Comparison of ENCODE assay signal across 10 cellular contexts in genomic region chr4:123478859-123479345, GRCh38.
A peak's percentile ranks its signal among the peaks of the same experiment; 100 is the strongest.
DNase-seq lines count a peak whose midpoint lies in the region; ATAC-seq, FAIRE-seq and TF ChIP-seq lines count a peak whose summit lies in the region.
"Had no signal": no experiment of that assay in that cellular context is flagged by ENCODE, and none has a peak within 500 bp of the region (broad histone marks: within the 10 kb centered on the region; RNA-seq: fewer than 3 reads in every experiment).

No MANE protein-coding gene starts in this region.

- H4K20me1 ChIP-seq in astrocyte (ENCODE audit: insufficient read depth, low read length): no peaks in the 10 kb centered on the region
- H4K20me1 ChIP-seq in HepG2 (ENCODE audit: insufficient read depth, low read length): no peaks in the 10 kb centered on the region

- peak; percentile 79 for TF ChIP-seq RAD21 in HepG2 (CRISPR knock-in tag; IDR thresholded peaks at IDR 0.05)

- H3K36me3 ChIP-seq in astrocyte (ENCODE audit: insufficient read depth, low read length) (no peaks in the 10 kb centered on the region), HepG2 (replicated peaks in 1 of 2; ENCODE audit: control insufficient read depth in 1 of 2, insufficient read depth in 2 of 2, low read length in 2 of 2) (no peaks in the 10 kb centered on the region), upper lobe of right lung (no peaks in the 10 kb centered on the region)
- H3K36me3 ChIP-seq: esophagus muscularis mucosa had no signal

- H2AFZ ChIP-seq in astrocyte (ENCODE audit: low read depth, low read length) (no peak overlapping the region), HepG2 (ENCODE audit: low read length) (no peak overlapping the region)

- H3K9me3 ChIP-seq in astrocyte (ENCODE audit: insufficient read depth, low read depth, low read length): no peaks in the 10 kb centered on the region
- no peaks in the 10 kb centered on the region for H3K9me3 ChIP-seq in HepG2 (ENCODE audit: low read length)
- H3K9me3 ChIP-seq in upper lobe of right lung: no peaks in the 10 kb centered on the region
- H3K9me3 ChIP-seq: esophagus muscularis mucosa had no signal

- H3K27ac ChIP-seq in astrocyte (ENCODE audit: low read depth, low read length) (no peak overlapping the region), HepG2 (ENCODE audit: extremely low read length, insufficient read depth, low read length) (peak overlapping the region; percentile 89), upper lobe of right lung (peak overlapping the region; percentile 76)
- H3K27ac ChIP-seq: esophagus muscularis mucosa had no signal

- in situ Hi-C loops in HepG2 (cut with HindIII; ENCODE audit: extremely low pct_ligation_motif_present, low pct_unique_long_range_greater_than_20kb): loop anchor here (5.0 kb wide), 1 partner anchor 82 kb away; the partner anchor contains the start of gene SPRY1
- in situ Hi-C loops in KBM-7 (cut with MboI; ENCODE audit: low pct_unique_long_range_greater_than_20kb, low sequenced_read_pairs): no loop called here

- H3K27me3 ChIP-seq in astrocyte (ENCODE audit: insufficient read depth, low read length): no peaks in the 10 kb centered on the region
- H3K27me3 ChIP-seq in HepG2 (ENCODE audit: control insufficient read depth in 1 of 2, insufficient read depth in 2 of 2, low read length in 2 of 2): no peaks in the 10 kb centered on the region
- no peaks in the 10 kb centered on the region for H3K27me3 ChIP-seq in upper lobe of right lung
- H3K27me3 ChIP-seq: esophagus muscularis mucosa had no signal

- peak overlapping the region; percentile 35 for H3K27ac Mint-ChIP-seq in activated T-cell treated with anti-CD3 and anti-CD28 coated beads, Interleukin-2, amount 50 U/mL, for 72 hours
- peak overlapping the region; percentile 10 for H3K27ac Mint-ChIP-seq in astrocyte (ENCODE audit: unreplicated experiment)

- ATAC-seq in activated T-cell treated with anti-CD3 and anti-CD28 coated beads, Interleukin-2, amount 50 U/mL, for 72 hours (replicated peaks in 1 of 2): no peak
- ATAC-seq in HepG2 (peak; percentile 98), upper lobe of right lung (peak; percentile 90), GM21723 (IDR thresholded peaks at IDR 0.05; ENCODE audit: unreplicated experiment) (no peak)

- H3K4me2 ChIP-seq in astrocyte (ENCODE audit: low read length): peak overlapping the region; percentile 45
- peak overlapping the region; percentile 81 for H3K4me2 ChIP-seq in HepG2 (ENCODE audit: low read depth, low read length)

- H3K4me3 Mint-ChIP-seq in activated T-cell treated with anti-CD3 and anti-CD28 coated beads, Interleukin-2, amount 50 U/mL, for 72 hours: peak overlapping the region; percentile 40 to 75
- H3K4me3 Mint-ChIP-seq in astrocyte (ENCODE audit: unreplicated experiment): peak overlapping the region; percentile 51

- WGBS in HepG2 (ENCODE audit: low lambda C conversion rate): 0% methylated on average over 6 of the region's 6 CpGs

- peaks cover 0 to 2% of the 10 kb centered on the region in 2 donors for H3K9me3 Mint-ChIP-seq in activated T-cell treated with anti-CD3 and anti-CD28 coated beads, Interleukin-2, amount 50 U/mL, for 72 hours
- H3K9me3 Mint-ChIP-seq in astrocyte (ENCODE audit: unreplicated experiment): no peaks in the 10 kb centered on the region

- H3K79me2 ChIP-seq in astrocyte (ENCODE audit: insufficient read depth, low read length) (no peaks in the 10 kb centered on the region), HepG2 (ENCODE audit: insufficient read depth, low read length) (no peaks in the 10 kb centered on the region)

- CTCF ChIA-PET in HepG2 (lab: Yijun Ruan, JAX; ENCODE audit: low intra/inter-chr PET ratio, low total read pairs): no interaction called here

- POLR2A ChIA-PET in HepG2 (lab: Yijun Ruan, JAX): interaction anchor here (1.0 to 4.8 kb wide), 17 partner anchors 10 to 86 kb away, joined by 3 to 56 read pairs (median 8); partner anchors contain the start of gene SPRY1

- TF ChIP-seq EP300 in HepG2 (IDR thresholded peaks at IDR 0.05; ENCODE audit: low read depth in 2 of 2, low read length in 2 of 2): peak; percentile 99
- peak; percentile 100 for TF ChIP-seq EP300 in HepG2 (CRISPR knock-in tag; IDR thresholded peaks at IDR 0.05; ENCODE audit: borderline replicate concordance)

- no peak overlapping the region for H3K9ac ChIP-seq in astrocyte (ENCODE audit: low read length)
- peak overlapping the region; percentile 74 for H3K9ac ChIP-seq in HepG2 (ENCODE audit: insufficient read depth, low read depth, low read length)

- peaks cover 15% of the 10 kb centered on the region for H3K4me1 ChIP-seq in astrocyte (ENCODE audit: insufficient read depth, low read length)
- H3K4me1 ChIP-seq in HepG2 (ENCODE audit: insufficient read depth, low read length): peaks cover 75% of the 10 kb centered on the region
- H3K4me1 ChIP-seq in upper lobe of right lung: peaks cover 14% of the 10 kb centered on the region
- H3K4me1 ChIP-seq: esophagus muscularis mucosa had no signal

- TF ChIP-seq CTCF in astrocyte (IDR thresholded peaks at IDR 0.05; ENCODE audit: insufficient read depth, low read depth, low read length) (no peak), HepG2 (CRISPR knock-in tag; IDR thresholded peaks at IDR 0.05) (peak; percentile 21), upper lobe of right lung (IDR thresholded peaks at IDR 0.05) (no peak)

- peaks cover 44% of the 10 kb centered on the region for H3K4me1 Mint-ChIP-seq in activated T-cell treated with anti-CD3 and anti-CD28 coated beads, Interleukin-2, amount 50 U/mL, for 72 hours (ENCODE audit: low read depth)
- H3K4me1 Mint-ChIP-seq in astrocyte (ENCODE audit: low read depth, unreplicated experiment): peaks cover 39% of the 10 kb centered on the region

- FAIRE-seq in astrocyte (lab: Jason Lieb, UNC) (no peak), HepG2 (lab: Jason Lieb, UNC) (peak; percentile 90)

- no peaks in the 10 kb centered on the region for H3K27me3 Mint-ChIP-seq in activated T-cell treated with anti-CD3 and anti-CD28 coated beads, Interleukin-2, amount 50 U/mL, for 72 hours (ENCODE audit: low read depth)
- H3K27me3 Mint-ChIP-seq in astrocyte (ENCODE audit: low read depth, unreplicated experiment): no peaks in the 10 kb centered on the region

- no TSS peak for BruUV-seq in HepG2 (replicated peaks; lab: Mats Ljungman, UMichigan)

- DNase-seq in activated T-cell treated with anti-CD3 and anti-CD28 coated beads, Interleukin-2, amount 50 U/mL, for 72 hours: no peak
- no peak for DNase-seq in activated T-cell treated with anti-CD3 and anti-CD28 coated beads, Interleukin-2, amount 50 U/mL, for 48 hours
- DNase-seq in astrocyte (ENCODE audit: low read depth): peak; percentile 64
- peak; percentile 100 for DNase-seq in HepG2 (ENCODE audit: low spot score)
- peak; percentile 80 for DNase-seq in upper lobe of right lung
- no peak for DNase-seq in DMS 273 treated with DMSO at 0.1 percent for 48 hours (lab: John Stamatoyannopoulos, UW)
- no peak for DNase-seq in KBM-7
- DNase-seq: COR-L47 had no signal

- TF ChIP-seq POLR2A in HepG2 (IDR thresholded peaks at IDR 0.05; ENCODE audit: insufficient read depth in 1 of 2, low read depth in 2 of 2, low read length in 2 of 2): peak in 1 of 2 experiments; percentile 52; a peak in 2 of 4 replicates

- no peaks in the 10 kb centered on the region for H3K36me3 Mint-ChIP-seq in activated T-cell treated with anti-CD3 and anti-CD28 coated beads, Interleukin-2, amount 50 U/mL, for 72 hours (ENCODE audit: insufficient read depth in 2 of 2)
- H3K36me3 Mint-ChIP-seq in astrocyte (ENCODE audit: low read depth, unreplicated experiment): no peaks in the 10 kb centered on the region

- intact Hi-C loops in HepG2 (cut with micrococcal nuclease; ENCODE audit: unreplicated experiment) (loop anchor here (1.0 to 2.0 kb wide), 11 partner anchors 26 to 180 kb away; no protein-coding TSS in a partner anchor), upper lobe of right lung (cut with DNase I) (no loop called here)

- H3K4me3 ChIP-seq in astrocyte (ENCODE audit: insufficient read depth, low read depth, low read length) (no peak overlapping the region), HepG2 (replicated peaks in 1 of 3; ENCODE audit: insufficient read depth in 1 of 3, low read depth in 2 of 3, low read length in 3 of 3) (peak overlapping the region in 2 of 3 experiments; percentile 30 to 45; a peak in 2 of 6 replicates), upper lobe of right lung (no peak overlapping the region)
- H3K4me3 ChIP-seq: esophagus muscularis mucosa had no signal

TF ChIP-seq in HepG2, 621 proteins besides CTCF, POLR2A, EP300 and RAD21 (continues in another document):
- TF ChIP-seq NRL (CRISPR knock-in tag; IDR thresholded peaks at IDR 0.05; ENCODE audit: borderline replicate concordance): peak; percentile 62; the same call in 1 of the 2 replicates
- peak; percentile 89; the same call in 1 of the 2 replicates for TF ChIP-seq ZNF691 (CRISPR knock-in tag; IDR thresholded peaks at IDR 0.05; ENCODE audit: borderline replicate concordance, low read depth)
- TF ChIP-seq ZNF326 (CRISPR knock-in tag; IDR thresholded peaks at IDR 0.05; ENCODE audit: borderline replicate concordance): no peak
- TF ChIP-seq ZNF83 (CRISPR knock-in tag; IDR thresholded peaks at IDR 0.05; ENCODE audit: borderline replicate concordance): no peak
- no peak for TF ChIP-seq SP1 (IDR thresholded peaks at IDR 0.05)
- TF ChIP-seq SP1 (CRISPR knock-in tag; IDR thresholded peaks at IDR 0.05): peak; percentile 72; the same call in 1 of the 2 replicates
- TF ChIP-seq HOXA3 (CRISPR knock-in tag; IDR thresholded peaks at IDR 0.05): peak; percentile 96
- TF ChIP-seq SRSF1 (optimal IDR thresholded peaks at IDR 0.05; ENCODE audit: low read depth, low read length): no peak
- peak; percentile 70; the same call in 1 of the 2 replicates for TF ChIP-seq ZNF329 (CRISPR knock-in tag; IDR thresholded peaks at IDR 0.05; ENCODE audit: low read depth)
- TF ChIP-seq ZSCAN25 (CRISPR knock-in tag; IDR thresholded peaks at IDR 0.05): peak; percentile 75; the same call in 1 of the 2 replicates
- peak; percentile 96 for TF ChIP-seq CEBPG (CRISPR knock-in tag; IDR thresholded peaks at IDR 0.05)
- no peak for TF ChIP-seq ZNF17 (CRISPR knock-in tag; IDR thresholded peaks at IDR 0.05)
- TF ChIP-seq FOSL2 (CRISPR knock-in tag; IDR thresholded peaks at IDR 0.05): peak; percentile 96

Comparison
In these comparisons a context has a peak if more than half of its experiments do, and no peak if none do; other contexts are left out.
1. ATAC-seq: peak in HepG2 (single experiment) and upper lobe of right lung (single experiment); none in activated T-cell treated with anti-CD3 and anti-CD28 coated beads, Interleukin-2, amount 50 U/mL, for 72 hours (0 of 2) and GM21723 (single experiment).
2. DNase-seq: peak in astrocyte (single experiment), HepG2 (single experiment) and upper lobe of right lung (single experiment); none in activated T-cell treated with anti-CD3 and anti-CD28 coated beads, Interleukin-2, amount 50 U/mL, for 72 hours (0 of 2), activated T-cell treated with anti-CD3 and anti-CD28 coated beads, Interleukin-2, amount 50 U/mL, for 48 hours (0 of 2), DMS 273 treated with DMSO at 0.1 percent for 48 hours (single experiment) and KBM-7 (single experiment).
3. H3K4me3 ChIP-seq: peak in HepG2 (2 of 3); none in astrocyte (single experiment) and upper lobe of right lung (single experiment).